ENCODE assay signal across 15 cellular contexts in the genomic region with DNA sequence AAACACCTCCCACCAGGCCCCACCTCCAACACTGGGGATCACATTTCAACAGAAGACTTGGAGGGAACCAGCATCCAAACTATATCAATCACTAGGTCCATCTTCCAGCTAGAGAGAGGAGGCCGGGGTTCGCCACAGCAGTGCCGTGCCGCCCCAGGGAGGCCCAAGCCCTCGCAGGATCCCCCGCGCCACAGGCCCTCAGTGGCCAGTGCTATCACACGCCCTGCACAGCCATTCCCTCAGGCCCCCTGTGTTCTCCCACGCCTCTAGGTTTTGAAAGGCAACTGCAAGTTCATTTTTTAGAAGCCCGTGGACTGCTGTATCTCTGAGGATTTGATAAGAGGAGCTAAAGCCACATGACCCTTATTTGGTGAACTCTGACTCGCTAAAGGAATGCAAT.
DNase-seq lines count a peak whose midpoint lies in the region; ATAC-seq and TF ChIP-seq lines count a peak whose summit lies in the region.
"Had no signal": no experiment of that assay in that cellular context is flagged by ENCODE, and none has a peak within 500 bp of the region (broad histone marks: within the 10 kb centered on the region; RNA-seq: fewer than 3 reads in every experiment).

No MANE protein-coding gene starts in this region.

- no peak overlapping the region for H2BK12ac ChIP-seq in neuronal stem cell (ENCODE audit: low read length)

- H3K27ac ChIP-seq in heart left ventricle (no peak overlapping the region), neuronal stem cell (replicated peaks; ENCODE audit: low read length) (no peak overlapping the region), spleen (no peak overlapping the region)
- H3K27ac ChIP-seq: BLaER1, GM23248 had no signal

- TF ChIP-seq CTCF in heart left ventricle (IDR thresholded peaks at IDR 0.05) = no peak
- TF ChIP-seq CTCF in spleen (IDR thresholded peaks at IDR 0.05 in 8 of 11, conservative IDR thresholded peaks at IDR 0.05 in 3 of 11) = no peak

- no peak for ATAC-seq in Right ventricle myocardium inferior
- ATAC-seq in heart left ventricle = no peak
- no peak for ATAC-seq in GM18873 (IDR thresholded peaks at IDR 0.05; ENCODE audit: low FRiP score, unreplicated experiment)

- peaks cover 0 to 12% (median 0%) of the 10 kb centered on the region in 12 donors for H3K9me3 ChIP-seq in heart left ventricle
- no peaks in the 10 kb centered on the region for H3K9me3 ChIP-seq in neuronal stem cell (replicated peaks in 1 of 2; ENCODE audit: control insufficient read depth in 2 of 2, insufficient read depth in 1 of 2, low read depth in 1 of 2, low read length in 2 of 2)
- peaks cover 0 to 8% (median 0%) of the 10 kb centered on the region in 8 donors for H3K9me3 ChIP-seq in spleen

- no peak overlapping the region for H2AFZ ChIP-seq in neuronal stem cell (ENCODE audit: low read length)
- H2AFZ ChIP-seq: GM23248 had no signal

- intact Hi-C loops in Right ventricle myocardium inferior (cut with DNase I) = no loop called here
- intact Hi-C loops in heart left ventricle (cut with DNase I) = no loop called here
- intact Hi-C loops in spleen (cut with DNase I; ENCODE audit: low total_unique reads) = no loop called here

- H3K4me3 ChIP-seq in heart left ventricle = no peak overlapping the region
- no peak overlapping the region for H3K4me3 ChIP-seq in neuronal stem cell (ENCODE audit: low read length in 2 of 2)
- H3K4me3 ChIP-seq in spleen = no peak overlapping the region
- H3K4me3 ChIP-seq: BLaER1, GM23248 had no signal

- H2BK15ac ChIP-seq in neuronal stem cell (ENCODE audit: low read length) = no peak overlapping the region

- no peak overlapping the region for H3K4me2 ChIP-seq in neuronal stem cell (ENCODE audit: insufficient read depth, low read length, poor library complexity, severe bottlenecking)
- H3K4me2 ChIP-seq: BLaER1 had no signal

- no peak overlapping the region for H2BK5ac ChIP-seq in neuronal stem cell (ENCODE audit: low read length)

- no peak overlapping the region for H4K8ac ChIP-seq in neuronal stem cell (ENCODE audit: low read depth, low read length)

- 80 to 89% (median 84%) methylated on average over 11 of the region's 11 CpGs for WGBS in heart left ventricle, 4 donors
- WGBS in neuronal stem cell (ENCODE audit: extremely low coverage in 2 of 2, insufficient read length in 2 of 2, insufficient replicate concordance in 1 of 2), 2 donors = no CpG with 5 or more reads among the region's 11 CpGs
- 87 to 96% (median 95%) methylated on average over 10 to 11 of the region's 11 CpGs for WGBS in spleen, 5 donors

- DNase-seq in Right ventricle myocardium inferior (ENCODE audit: missing footprints) = peak; percentile 4
- no peak for DNase-seq in heart left ventricle
- no peak for DNase-seq in neuronal stem cell (ENCODE audit: low spot score)
- DNase-seq in spleen = peak; percentile 37
- DNase-seq in NCI-H2107 (lab: John Stamatoyannopoulos, UW) = no peak
- DNase-seq in COLO829 (ENCODE audit: low spot score) = no peak
- DNase-seq: 8988T; CD8-positive, alpha-beta memory T cell; DMS153; DMS79; GF-D8; GM23248; HCEC 1CT had no signal

- H4K91ac ChIP-seq in neuronal stem cell (ENCODE audit: low read depth, low read length, poor library complexity) = no peak overlapping the region

- TF ChIP-seq POLR2A in heart left ventricle (IDR thresholded peaks at IDR 0.05) (no peak), spleen (IDR thresholded peaks at IDR 0.05) (no peak)

- H2AK5ac ChIP-seq in neuronal stem cell (ENCODE audit: low read depth, low read length) = no peak overlapping the region

- H2BK120ac ChIP-seq in neuronal stem cell (ENCODE audit: low read depth, low read length) = no peak overlapping the region

- peak overlapping the region; percentile 22 for H3K18ac ChIP-seq in neuronal stem cell (ENCODE audit: low read length)

- H3K14ac ChIP-seq in neuronal stem cell (ENCODE audit: low read length) = no peak overlapping the region

- H3K27me3 ChIP-seq in heart left ventricle (peaks cover 0 to 6% (median 0%) of the 10 kb centered on the region in 9 donors), neuronal stem cell (ENCODE audit: control insufficient read depth in 3 of 3, insufficient read depth in 3 of 3, low read depth in 1 of 3, low read length in 3 of 3) (no peaks in the 10 kb centered on the region), spleen (replicated peaks in 1 of 7) (no peaks in the 10 kb centered on the region)
- H3K27me3 ChIP-seq: BLaER1 had no signal

- H3K4me1 ChIP-seq in heart left ventricle (peaks cover 0 to 16% (median 0%) of the 10 kb centered on the region in 12 donors), neuronal stem cell (ENCODE audit: control insufficient read depth in 2 of 2, insufficient read depth in 1 of 2, low read depth in 1 of 2, low read length in 2 of 2) (no peaks in the 10 kb centered on the region), spleen (peaks cover 5 to 36% (median 13%) of the 10 kb centered on the region in 6 donors)

- no peak overlapping the region for H3K4ac ChIP-seq in neuronal stem cell (ENCODE audit: low read length)

- no peaks in the 10 kb centered on the region for H3K36me3 ChIP-seq in heart left ventricle
- H3K36me3 ChIP-seq in neuronal stem cell (replicated peaks in 1 of 2; ENCODE audit: control insufficient read depth in 2 of 2, insufficient read depth in 2 of 2, low read length in 2 of 2) = no peaks in the 10 kb centered on the region
- H3K36me3 ChIP-seq in spleen = no peaks in the 10 kb centered on the region
- H3K36me3 ChIP-seq: BLaER1 had no signal

- H3K9ac ChIP-seq in neuronal stem cell (ENCODE audit: low read depth, low read length, poor library complexity) = no peak overlapping the region
- H3K9ac ChIP-seq: BLaER1, GM23248 had no signal

- H3K79me1 ChIP-seq in neuronal stem cell (ENCODE audit: low read depth, low read length) = no peaks in the 10 kb centered on the region

- no peak overlapping the region for H3K23ac ChIP-seq in neuronal stem cell (ENCODE audit: low read depth, low read length, poor library complexity)

Comparison
In these comparisons a context has a peak if more than half of its experiments do, and no peak if none do; other contexts are left out.
1. DNase-seq: peak in Right ventricle myocardium inferior (single experiment) and spleen (single experiment); none in heart left ventricle (0 of 5), neuronal stem cell (single experiment), NCI-H2107 (single experiment) and COLO829 (single experiment).